8 cellular contexts compared by ENCODE assay signal in the genomic region with DNA sequence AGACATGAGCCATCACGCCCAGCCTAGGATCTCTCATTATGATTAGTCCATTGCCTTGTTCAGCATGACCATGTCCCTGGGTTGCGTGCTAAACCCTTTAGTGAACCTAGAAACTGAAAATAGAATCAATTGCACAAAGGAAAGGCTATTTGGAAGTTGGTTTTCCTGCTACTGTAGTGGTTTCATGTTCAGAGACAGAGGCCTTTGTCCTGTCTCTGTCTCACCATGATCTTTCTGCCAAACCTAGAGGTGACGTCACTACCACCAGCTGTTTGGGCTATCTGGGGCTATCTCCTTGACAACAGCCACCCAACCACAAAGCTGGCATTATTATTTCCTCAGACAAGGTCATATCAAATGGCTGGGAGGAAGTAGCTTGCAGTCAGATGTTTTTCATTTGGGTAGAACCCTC. TPM values are rescaled to one million over a fixed set of nuclear protein-coding genes. Genes with fewer than 3 reads are reported as not detected.
DNase-seq lines count a peak whose midpoint lies in the region; ATAC-seq, FAIRE-seq and TF ChIP-seq lines count a peak whose summit lies in the region.

No MANE protein-coding gene starts in this region.

- POLR2A ChIA-PET in BJ (lab: Charles Lee) (no interaction called here), PC-9 (lab: Charles Lee; ENCODE audit: unreplicated experiment) (interaction anchor here (0.6 kb wide), 1 partner anchor 411 kb away, joined by 5 read pairs; no protein-coding TSS in a partner anchor)

- CTCF ChIA-PET in BJ (lab: Yijun Ruan, JAX) (interaction anchor here (1.5 kb wide), 1 partner anchor 13 kb away, joined by 4 read pairs; no protein-coding TSS in a partner anchor), PC-9 (lab: Charles Lee) (no interaction called here)

- H3K36me3 ChIP-seq in BJ (ENCODE audit: control insufficient read depth, insufficient read depth, low read length) (no peaks in the 10 kb centered on the region), PC-9 (ENCODE audit: low read depth) (no peaks in the 10 kb centered on the region), kidney (ENCODE audit: control insufficient read depth in 1 of 2, insufficient read depth in 2 of 2, low read length in 2 of 2) (no peaks in the 10 kb centered on the region)

- H3K4me2 ChIP-seq in PC-9, result no peak overlapping the region

- H3K9me3 ChIP-seq in PC-9 (ENCODE audit: insufficient read depth, low read depth) (no peaks in the 10 kb centered on the region), kidney (ENCODE audit: control insufficient read depth in 1 of 2, low read length in 2 of 2) (no peaks in the 10 kb centered on the region)

- no peak overlapping the region for H2AFZ ChIP-seq in PC-9

- H3K9ac ChIP-seq in kidney (ENCODE audit: low read length in 2 of 2), result no peak overlapping the region

- intact Hi-C loops in PC-9 (cut with micrococcal nuclease; ENCODE audit: unreplicated experiment) (no loop called here), kidney (cut with DNase I) (no loop called here)

- peaks cover 8% of the 10 kb centered on the region for H3K4me1 ChIP-seq in PC-9 (replicated peaks; ENCODE audit: insufficient read depth)
- peaks cover 9% of the 10 kb centered on the region in 2 donors for H3K4me1 ChIP-seq in kidney (ENCODE audit: control insufficient read depth in 1 of 2, insufficient read depth in 1 of 2, low read depth in 1 of 2, low read length in 2 of 2)

- H3K27me3 ChIP-seq in BJ (ENCODE audit: control insufficient read depth, insufficient read depth, low read length) (no peaks in the 10 kb centered on the region), PC-9 (ENCODE audit: insufficient read depth, low read depth) (no peaks in the 10 kb centered on the region)

- no peak for FAIRE-seq in kidney (lab: Jason Lieb, UNC)

- DNase-seq in BJ (ENCODE audit: low read depth) (peak; percentile 51), HT-29 (ENCODE audit: low spot score) (peak; percentile 31), PC-9 (peak; percentile 38 to 49), cerebellum (ENCODE audit: low spot score) (peak; percentile 10), medulla oblongata (ENCODE audit: extremely low spot score) (peak; percentile 97), kidney (no peak), NCI-H1930 (lab: John Stamatoyannopoulos, UW) (no peak)

- H4K20me1 ChIP-seq in PC-9 (ENCODE audit: insufficient read depth), result no peaks in the 10 kb centered on the region

- BruUV-seq in PC-9 (replicated peaks; lab: Mats Ljungman, UMichigan), result no TSS peak

- TF ChIP-seq CTCF in BJ (IDR thresholded peaks at IDR 0.05; ENCODE audit: insufficient read depth, low read depth, low read length), result no peak
- TF ChIP-seq CTCF in PC-9 (conservative IDR thresholded peaks at IDR 0.05), result no peak
- no peak for TF ChIP-seq CTCF in kidney (IDR thresholded peaks at IDR 0.05; ENCODE audit: borderline replicate concordance, extremely low read depth, insufficient read depth)

- H3K4me3 ChIP-seq in BJ (ENCODE audit: low read depth, low read length) (no peak overlapping the region), PC-9 (no peak overlapping the region), kidney (ENCODE audit: low read length in 2 of 2) (no peak overlapping the region)

- H3F3A ChIP-seq in PC-9 (ENCODE audit: insufficient read depth, low read depth), result no peaks in the 10 kb centered on the region

- H3K27ac ChIP-seq in PC-9, result no peak overlapping the region
- H3K27ac ChIP-seq in kidney (ENCODE audit: low read depth in 2 of 2, low read length in 2 of 2), result no peak overlapping the region

- H3K79me2 ChIP-seq in PC-9 (ENCODE audit: low read depth), result peaks cover 9% of the 10 kb centered on the region

- H3K9me2 ChIP-seq in PC-9 (ENCODE audit: insufficient read depth), result no peaks in the 10 kb centered on the region

- peak; percentile 37 for ATAC-seq in GM18861 (IDR thresholded peaks at IDR 0.05; ENCODE audit: unreplicated experiment)

RNA-seq across cellular contexts. Expression of gene CDK5RAP2, which starts 4.0 kb away (rescaled TPM):
- polyA plus RNA-seq in BJ (2011; rRNA removed) (28.1 and 33.8 TPM in 2 replicates), kidney (ENCODE audit: insufficient read depth, low read depth, low replicate concordance) (20.9 TPM)
- polyA minus RNA-seq in BJ (2011; rRNA and poly(A)+ RNA removed), result 30.5 and 33.1 TPM in 2 replicates
- 22.2 and 29.5 TPM in 2 replicates for total RNA-seq in HT-29 (2014; rRNA removed; shearing (Covaris generic))
- total RNA-seq in PC-9 (2021) (113 and 138 TPM in 2 replicates), cerebellum (42.4 TPM), kidney (35.3 TPM)

Comparison
In these comparisons a context has a peak if more than half of its experiments do, and no peak if none do; other contexts are left out.
1. DNase-seq: peak in BJ (single experiment), HT-29 (single experiment), PC-9 (2 of 2), cerebellum (single experiment) and medulla oblongata (single experiment); none in kidney (single experiment) and NCI-H1930 (0 of 2).